ENCODE assay signal across 10 cellular contexts in the genomic region with DNA sequence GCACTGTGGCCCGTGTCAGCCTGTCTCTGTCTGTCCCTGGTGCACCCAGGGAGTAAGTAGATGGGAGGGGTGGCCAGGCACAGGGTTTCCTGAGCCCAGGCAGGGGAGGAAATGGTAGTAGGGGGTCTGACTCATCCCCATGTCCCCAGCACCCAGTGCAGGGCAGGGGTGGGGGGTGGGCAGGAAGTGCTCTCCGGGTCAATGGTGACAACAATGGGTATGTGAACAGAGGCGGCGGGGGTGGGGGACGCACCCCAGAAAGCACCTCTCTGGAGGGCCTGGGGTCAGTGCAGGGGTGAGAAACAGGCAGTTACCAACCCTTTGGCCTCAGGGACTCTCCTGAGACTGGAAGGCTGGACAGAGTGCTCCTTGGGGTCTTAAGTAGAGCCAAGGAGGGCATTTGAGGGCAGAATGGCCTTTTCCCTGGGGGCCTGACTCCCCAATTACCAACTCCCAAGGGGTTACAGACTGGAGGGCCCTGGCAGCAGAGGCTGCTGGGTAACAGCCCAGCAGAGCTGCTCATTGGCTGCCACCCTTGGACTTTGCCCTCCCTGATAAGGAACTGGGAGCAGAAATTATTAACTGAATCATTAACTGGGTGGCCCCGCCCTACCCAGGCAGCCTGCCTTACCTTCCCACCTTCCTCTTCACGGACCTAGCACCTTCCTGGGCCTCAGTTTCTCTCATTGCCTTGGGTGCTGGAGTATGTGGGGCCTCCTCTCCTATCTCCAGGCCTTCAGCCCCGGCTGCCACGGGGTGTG. TPM values are rescaled to one million over a fixed set of nuclear protein-coding genes. Genes with fewer than 3 reads are reported as not detected.
DNase-seq lines count a peak whose midpoint lies in the region; ATAC-seq and TF ChIP-seq lines count a peak whose summit lies in the region.
"Had no signal": no experiment of that assay in that cellular context is flagged by ENCODE, and none has a peak within 500 bp of the region (broad histone marks: within the 10 kb centered on the region; RNA-seq: fewer than 3 reads in every experiment).

No MANE protein-coding gene starts in this region.

- peak overlapping the region in 58 of 59 donors; percentile 30 to 99 (median 94) for H3K27ac ChIP-seq in dorsolateral prefrontal cortex
- H3K27ac ChIP-seq in esophagus squamous epithelium, result no peak overlapping the region
- H3K27ac ChIP-seq: VCaP had no signal

- no peak overlapping the region for H3K4me3 Mint-ChIP-seq in activated T-cell treated with anti-CD3 and anti-CD28 coated beads, Interleukin-2, amount 50 U/mL, for 24 hours

- peak; percentile 51 for DNase-seq in activated T-cell treated with anti-CD3 and anti-CD28 coated beads, Interleukin-2, amount 50 U/mL, for 24 hours
- no peak for DNase-seq in activated T-cell treated with anti-CD3 and anti-CD28 coated beads for 4 hours
- DNase-seq in NOMO-1 (lab: John Stamatoyannopoulos, UW; ENCODE audit: unreplicated experiment in 2 of 2), result peak; percentile 22 to 37
- no peak for DNase-seq in dorsolateral prefrontal cortex
- peak; percentile 40 for DNase-seq in stimulated activated CD8-positive, alpha-beta memory T cell treated with anti-CD3 and anti-CD28 coated beads, Interleukin-4, amount 100 ng/mL, for 48 hours
- no peak for DNase-seq in midbrain (lab: John Stamatoyannopoulos, UW)
- DNase-seq in esophagus squamous epithelium (lab: John Stamatoyannopoulos, UW), result no peak

- no peak for TF ChIP-seq POLR2A in esophagus squamous epithelium (IDR thresholded peaks at IDR 0.05)

- H3K4me3 ChIP-seq in dorsolateral prefrontal cortex (peak overlapping the region in 53 of 59 donors; percentile 3 to 84 (median 72)), esophagus squamous epithelium (no peak overlapping the region)

- H3K27me3 ChIP-seq in dorsolateral prefrontal cortex (peaks cover 0 to 2% (median 0%) of the 10 kb centered on the region in 45 donors), esophagus squamous epithelium (peaks cover 0 to 41% (median 0%) of the 10 kb centered on the region in 4 donors)

- peaks cover 18% of the 10 kb centered on the region for H3K27me3 Mint-ChIP-seq in activated T-cell treated with anti-CD3 and anti-CD28 coated beads, Interleukin-2, amount 50 U/mL, for 24 hours

- H3K4me1 ChIP-seq in esophagus squamous epithelium, result peaks cover 4 to 23% (median 9%) of the 10 kb centered on the region in 3 donors

- ATAC-seq in GM19455 (IDR thresholded peaks at IDR 0.05; ENCODE audit: unreplicated experiment), result no peak
- ATAC-seq: naive thymus-derived CD8-positive, alpha-beta T cell had no signal

- no peaks in the 10 kb centered on the region for H3K9me3 Mint-ChIP-seq in activated T-cell treated with anti-CD3 and anti-CD28 coated beads, Interleukin-2, amount 50 U/mL, for 24 hours
- H3K9me3 Mint-ChIP-seq: naive thymus-derived CD8-positive, alpha-beta T cell had no signal

- 77 to 96% methylated on average over 3 to 5 of the region's 9 CpGs for WGBS in esophagus squamous epithelium, 2 donors

- TF ChIP-seq CTCF in dorsolateral prefrontal cortex (IDR thresholded peaks at IDR 0.05 in 54 of 56, conservative IDR thresholded peaks at IDR 0.05 in 2 of 56; ENCODE audit: low read depth in 1 of 56, partially characterized antibody in 56 of 56) (no peak), esophagus squamous epithelium (IDR thresholded peaks at IDR 0.05) (no peak)

- no peaks in the 10 kb centered on the region for H3K36me3 Mint-ChIP-seq in activated T-cell treated with anti-CD3 and anti-CD28 coated beads, Interleukin-2, amount 50 U/mL, for 24 hours (ENCODE audit: low read depth)
- H3K36me3 Mint-ChIP-seq: naive thymus-derived CD8-positive, alpha-beta T cell had no signal

- intact Hi-C loops in dorsolateral prefrontal cortex (cut with DNase I) (no loop called here), esophagus squamous epithelium (cut with DNase I) (no loop called here)

- H3K36me3 ChIP-seq in esophagus squamous epithelium, result no peaks in the 10 kb centered on the region

- H3K27ac Mint-ChIP-seq in activated T-cell treated with anti-CD3 and anti-CD28 coated beads, Interleukin-2, amount 50 U/mL, for 24 hours, result peak overlapping the region; percentile 54

- H3K9me3 ChIP-seq in esophagus squamous epithelium, result no peaks in the 10 kb centered on the region

- peaks cover 18% of the 10 kb centered on the region for H3K4me1 Mint-ChIP-seq in activated T-cell treated with anti-CD3 and anti-CD28 coated beads, Interleukin-2, amount 50 U/mL, for 24 hours (ENCODE audit: low read depth)

RNA-seq across cellular contexts. Expression of gene MYRF, which starts 4.2 kb away (rescaled TPM):
- total RNA-seq in dorsolateral prefrontal cortex, result 100 to 1,000 TPM in 87 of 120 experiments, 10 to 100 TPM in 33; 23.0 to 708 (median 141) TPM
- under 1 TPM in 3 of 4 donors, not detected in 1; 0.09 to 0.95 (median 0.22) TPM for total RNA-seq in esophagus squamous epithelium

RNA-seq across cellular contexts. Expression of gene TMEM258, which starts 35.8 kb away (rescaled TPM):
- total RNA-seq in dorsolateral prefrontal cortex (100 to 1,000 TPM in 1 of 120 experiments, 10 to 100 TPM in 119; 40.6 to 123 (median 65.5) TPM), esophagus squamous epithelium (10 to 100 TPM; 32.3 to 54.2 (median 37.9) TPM)

RNA-seq across cellular contexts. Expression of gene FEN1, which starts 36.1 kb away (rescaled TPM):
- 10 to 100 TPM in 100 of 120 experiments, 1 to 10 TPM in 20; 4.7 to 24.3 (median 13.8) TPM for total RNA-seq in dorsolateral prefrontal cortex
- total RNA-seq in esophagus squamous epithelium, result 10 to 100 TPM; 11.4 to 38.1 (median 23.5) TPM

Comparison
In these comparisons a context has a peak if more than half of its experiments do, and no peak if none do; other contexts are left out.
1. DNase-seq: peak in activated T-cell treated with anti-CD3 and anti-CD28 coated beads, Interleukin-2, amount 50 U/mL, for 24 hours (single experiment), NOMO-1 (2 of 2) and stimulated activated CD8-positive, alpha-beta memory T cell treated with anti-CD3 and anti-CD28 coated beads, Interleukin-4, amount 100 ng/mL, for 48 hours (single experiment); none in activated T-cell treated with anti-CD3 and anti-CD28 coated beads for 4 hours (single experiment), dorsolateral prefrontal cortex (0 of 10), midbrain (single experiment) and esophagus squamous epithelium (single experiment).
2. H3K27ac ChIP-seq: peak in dorsolateral prefrontal cortex (58 of 59); none in esophagus squamous epithelium (0 of 4).
3. H3K4me3 ChIP-seq: peak in dorsolateral prefrontal cortex (53 of 59); none in esophagus squamous epithelium (0 of 4).
4. RNA of gene MYRF, which starts 4.2 kb away (total RNA-seq): 23.0 to 708 TPM in dorsolateral prefrontal cortex; 0.09 to 0.95 TPM in esophagus squamous epithelium; every median in the first group is over 10 times any median in the second.